ENCODE assay signal across 24 cellular contexts in genomic region chr12:94379479-94380113, GRCh38.
DNase-seq lines count a peak whose midpoint lies in the region; ATAC-seq, FAIRE-seq and TF ChIP-seq lines count a peak whose summit lies in the region.
"Had no signal": no experiment of that assay in that cellular context is flagged by ENCODE, and none has a peak within 500 bp of the region (broad histone marks: within the 10 kb centered on the region; RNA-seq: fewer than 3 reads in every experiment).

No MANE protein-coding gene starts in this region.

- no peak overlapping the region for H3K9ac ChIP-seq in HepG2 (ENCODE audit: insufficient read depth, low read depth, low read length)

- H4K20me1 ChIP-seq in HepG2 (ENCODE audit: insufficient read depth, low read length) (no peaks in the 10 kb centered on the region), osteoblast (ENCODE audit: insufficient read depth, low read length) (no peaks in the 10 kb centered on the region)

- peaks cover 37% of the 10 kb centered on the region for H3K4me1 Mint-ChIP-seq in activated T-cell treated with anti-CD3 and anti-CD28 coated beads, Interleukin-2, amount 50 U/mL, for 72 hours (ENCODE audit: low read depth)
- H3K4me1 Mint-ChIP-seq in stimulated activated naive CD8-positive, alpha-beta T cell treated with anti-CD3 and anti-CD28 coated beads, Interleukin-15, amount 100 ng/mL, for 72 hours: peaks cover 12% of the 10 kb centered on the region

- CTCF ChIA-PET in HepG2 (lab: Yijun Ruan, JAX; ENCODE audit: low intra/inter-chr PET ratio, low total read pairs): no interaction called here

- POLR2A ChIA-PET in HepG2 (lab: Yijun Ruan, JAX): interaction anchor here (2.4 kb wide), 1 partner anchor 10 kb away, joined by 13 read pairs; no protein-coding TSS in a partner anchor

- H3K4me3 ChIP-seq in HepG2 (replicated peaks in 1 of 3; ENCODE audit: insufficient read depth in 1 of 3, low read depth in 2 of 3, low read length in 3 of 3): no peak overlapping the region
- H3K4me3 ChIP-seq in right lobe of liver: no peak overlapping the region
- H3K4me3 ChIP-seq in osteoblast (ENCODE audit: insufficient read depth, low read length): no peak overlapping the region
- H3K4me3 ChIP-seq: heart right ventricle, lower lobe of right lung, PC-9, transverse colon had no signal

- H3K27me3 ChIP-seq in HepG2 (ENCODE audit: control insufficient read depth in 1 of 2, insufficient read depth in 2 of 2, low read length in 2 of 2) (no peaks in the 10 kb centered on the region), right lobe of liver (no peaks in the 10 kb centered on the region), osteoblast (ENCODE audit: insufficient read depth, low read length) (no peaks in the 10 kb centered on the region)
- H3K27me3 ChIP-seq: heart right ventricle, transverse colon had no signal

- no peak for FAIRE-seq in HepG2 (lab: Jason Lieb, UNC)

- no peak for TF ChIP-seq EP300 in HepG2 (IDR thresholded peaks at IDR 0.05; ENCODE audit: low read depth in 2 of 2, low read length in 2 of 2)
- no peak for TF ChIP-seq EP300 in HepG2 (CRISPR knock-in tag; IDR thresholded peaks at IDR 0.05; ENCODE audit: borderline replicate concordance)

- BruUV-seq in HepG2 (replicated peaks; lab: Mats Ljungman, UMichigan): no TSS peak

- H2AFZ ChIP-seq in HepG2 (ENCODE audit: low read length) (no peak overlapping the region), osteoblast (ENCODE audit: low read length) (no peak overlapping the region)
- H2AFZ ChIP-seq: PC-9 had no signal

- peaks cover 11 to 27% of the 10 kb centered on the region in 2 donors for H3K36me3 Mint-ChIP-seq in activated T-cell treated with anti-CD3 and anti-CD28 coated beads, Interleukin-2, amount 50 U/mL, for 72 hours (ENCODE audit: insufficient read depth in 2 of 2)

- H3K9me3 ChIP-seq in HepG2 (ENCODE audit: low read length) (peaks cover 8% of the 10 kb centered on the region), right lobe of liver (no peaks in the 10 kb centered on the region), osteoblast (ENCODE audit: low read depth, low read length) (no peaks in the 10 kb centered on the region)

- intact Hi-C loops in HepG2 (cut with micrococcal nuclease; ENCODE audit: unreplicated experiment): no loop called here
- intact Hi-C loops in right lobe of liver (cut with DNase I): no loop called here

- 81% methylated on average over 3 of the region's 3 CpGs for WGBS in HepG2 (ENCODE audit: low lambda C conversion rate)
- 71% methylated on average over 3 of the region's 3 CpGs for WGBS in right lobe of liver (ENCODE audit: insufficient coverage, low coverage, low lambda C conversion rate, missing lambda C conversion rate)

- peaks cover 6% of the 10 kb centered on the region in 2 donors for H3K9me3 Mint-ChIP-seq in activated T-cell treated with anti-CD3 and anti-CD28 coated beads, Interleukin-2, amount 50 U/mL, for 72 hours
- H3K9me3 Mint-ChIP-seq in stimulated activated naive CD8-positive, alpha-beta T cell treated with anti-CD3 and anti-CD28 coated beads, Interleukin-15, amount 100 ng/mL, for 72 hours: peaks cover 8% of the 10 kb centered on the region in 2 donors

- H3K79me2 ChIP-seq in HepG2 (ENCODE audit: insufficient read depth, low read length): no peaks in the 10 kb centered on the region
- no peaks in the 10 kb centered on the region for H3K79me2 ChIP-seq in osteoblast (ENCODE audit: insufficient read depth, low read length)

- TF ChIP-seq CTCF in HepG2 (CRISPR knock-in tag; IDR thresholded peaks at IDR 0.05) (no peak), right lobe of liver (IDR thresholded peaks at IDR 0.05) (no peak), osteoblast (IDR thresholded peaks at IDR 0.05; ENCODE audit: extremely low read depth, low read depth, low read length) (no peak)

- H3K36me3 ChIP-seq in HepG2 (replicated peaks in 1 of 2; ENCODE audit: control insufficient read depth in 1 of 2, insufficient read depth in 2 of 2, low read length in 2 of 2) (peaks cover 0 to 1% of the 10 kb centered on the region in 2 experiments; a peak in 1 of 5 replicates), right lobe of liver (no peaks in the 10 kb centered on the region), osteoblast (ENCODE audit: insufficient read depth, low read length) (no peaks in the 10 kb centered on the region)
- H3K36me3 ChIP-seq: lower lobe of right lung had no signal

- no peak overlapping the region for H3K27ac ChIP-seq in HepG2 (ENCODE audit: extremely low read length, insufficient read depth, low read length)
- no peak overlapping the region for H3K27ac ChIP-seq in right lobe of liver
- H3K27ac ChIP-seq in osteoblast (ENCODE audit: low read depth, low read length): no peak overlapping the region
- H3K27ac ChIP-seq: heart right ventricle, lower lobe of right lung, PC-9, transverse colon had no signal

- H3K4me3 Mint-ChIP-seq in activated T-cell treated with anti-CD3 and anti-CD28 coated beads, Interleukin-2, amount 50 U/mL, for 72 hours: peak overlapping the region; percentile 38 to 56
- H3K4me3 Mint-ChIP-seq in stimulated activated naive CD8-positive, alpha-beta T cell treated with anti-CD3 and anti-CD28 coated beads, Interleukin-15, amount 100 ng/mL, for 72 hours: no peak overlapping the region
- H3K4me3 Mint-ChIP-seq: activated naive CD8-positive, alpha-beta T cell treated with anti-CD3 and anti-CD28 coated beads, Interleukin-2, amount 10 ng/mL, durations not matched to agents 7 days and 5 days; brain; dendritic cell treated with granulocyte-macrophage colony-stimulating factor and Interleukin-4, amounts not matched to agents 40 ng/mL and 50 ng/mL, for 4 days had no signal

- no peak for TF ChIP-seq POLR2A in HepG2 (IDR thresholded peaks at IDR 0.05; ENCODE audit: insufficient read depth in 1 of 2, low read depth in 2 of 2, low read length in 2 of 2)
- TF ChIP-seq POLR2A in right lobe of liver (IDR thresholded peaks at IDR 0.05): no peak

- H3K4me2 ChIP-seq in HepG2 (ENCODE audit: low read depth, low read length) (0 out of 2 replicates have a peak overlapping the region, but pooled peaks have one; percentile 20), osteoblast (ENCODE audit: insufficient read depth, low read length) (no peak overlapping the region)
- H3K4me2 ChIP-seq: PC-9 had no signal

- TF ChIP-seq RAD21 in HepG2 (CRISPR knock-in tag; IDR thresholded peaks at IDR 0.05): no peak

- H3K27me3 Mint-ChIP-seq in activated T-cell treated with anti-CD3 and anti-CD28 coated beads, Interleukin-2, amount 50 U/mL, for 72 hours (ENCODE audit: low read depth): no peaks in the 10 kb centered on the region
- no peaks in the 10 kb centered on the region for H3K27me3 Mint-ChIP-seq in stimulated activated naive CD8-positive, alpha-beta T cell treated with anti-CD3 and anti-CD28 coated beads, Interleukin-15, amount 100 ng/mL, for 72 hours
- H3K27me3 Mint-ChIP-seq: activated naive CD8-positive, alpha-beta T cell treated with anti-CD3 and anti-CD28 coated beads, Interleukin-2, amount 10 ng/mL, durations not matched to agents 7 days and 5 days; brain; dendritic cell treated with granulocyte-macrophage colony-stimulating factor and Interleukin-4, amounts not matched to agents 40 ng/mL and 50 ng/mL, for 4 days had no signal

- peaks cover 21% of the 10 kb centered on the region for H3K4me1 ChIP-seq in HepG2 (ENCODE audit: insufficient read depth, low read length)
- H3K4me1 ChIP-seq in right lobe of liver: no peaks in the 10 kb centered on the region
- peaks cover 8% of the 10 kb centered on the region for H3K4me1 ChIP-seq in osteoblast (ENCODE audit: insufficient read depth, low read length)
- H3K4me1 ChIP-seq: heart right ventricle, lower lobe of right lung, transverse colon had no signal

- in situ Hi-C loops in HepG2 (cut with HindIII; ENCODE audit: extremely low pct_ligation_motif_present, low pct_unique_long_range_greater_than_20kb): no loop called here

- H3K27ac Mint-ChIP-seq in activated T-cell treated with anti-CD3 and anti-CD28 coated beads, Interleukin-2, amount 50 U/mL, for 72 hours: peak overlapping the region; percentile 66
- no peak overlapping the region for H3K27ac Mint-ChIP-seq in stimulated activated naive CD8-positive, alpha-beta T cell treated with anti-CD3 and anti-CD28 coated beads, Interleukin-15, amount 100 ng/mL, for 72 hours
- H3K27ac Mint-ChIP-seq: activated naive CD8-positive, alpha-beta T cell treated with anti-CD3 and anti-CD28 coated beads, Interleukin-2, amount 10 ng/mL, durations not matched to agents 7 days and 5 days; brain; dendritic cell treated with granulocyte-macrophage colony-stimulating factor and Interleukin-4, amounts not matched to agents 40 ng/mL and 50 ng/mL, for 4 days had no signal

- ATAC-seq in HepG2: no peak
- ATAC-seq in right lobe of liver: no peak
- peak; percentile 79 for ATAC-seq in HG02610 (IDR thresholded peaks at IDR 0.05; ENCODE audit: unreplicated experiment)
- ATAC-seq in activated T-cell treated with anti-CD3 and anti-CD28 coated beads, Interleukin-2, amount 50 U/mL, for 72 hours (replicated peaks in 1 of 2): peak; percentile 91 to 92
- ATAC-seq in stimulated activated naive CD8-positive, alpha-beta T cell treated with anti-CD3 and anti-CD28 coated beads, Interleukin-15, amount 100 ng/mL, for 72 hours: peak; percentile 40
- no peak for ATAC-seq in HG02885 (IDR thresholded peaks at IDR 0.05; ENCODE audit: poor library complexity, unreplicated experiment)
- ATAC-seq: heart right ventricle, lower lobe of right lung had no signal

- DNase-seq in HepG2 (ENCODE audit: low spot score) (peak; percentile 6), right lobe of liver (no peak), osteoblast (ENCODE audit: insufficient read length, low spot score, missing footprints) (no peak)
- DNase-seq in activated T-cell treated with anti-CD3 and anti-CD28 coated beads, Interleukin-2, amount 50 U/mL, for 72 hours: peak; percentile 29 to 32
- no peak for DNase-seq in stimulated activated naive CD8-positive, alpha-beta T cell treated with anti-CD3 and anti-CD28 coated beads, Interleukin-15, amount 100 ng/mL, for 72 hours
- DNase-seq: activated naive CD8-positive, alpha-beta T cell treated with anti-CD3 and anti-CD28 coated beads, Interleukin-2, amount 10 ng/mL, durations not matched to agents 7 days and 5 days; AML-193; COR-L47; EL; HCEC 1CT; heart right ventricle; lower lobe of right lung; NCI-H1694; NCI-H774; nucleus accumbens; PC-9; retina; SIG-M5; stimulated activated naive CD4-positive, alpha-beta T cell; transverse colon had no signal

TF ChIP-seq in HepG2, 621 proteins besides CTCF, POLR2A, EP300 and RAD21 (continues in another document):
- TF ChIP-seq ZNF564 (CRISPR knock-in tag; IDR thresholded peaks at IDR 0.05) (no peak), U2AF1 (optimal IDR thresholded peaks at IDR 0.05; ENCODE audit: low read depth, low read length) (no peak)

Comparison
In these comparisons a context has a peak if more than half of its experiments do, and no peak if none do; other contexts are left out.
1. DNase-seq: peak in HepG2 (single experiment) and activated T-cell treated with anti-CD3 and anti-CD28 coated beads, Interleukin-2, amount 50 U/mL, for 72 hours (2 of 2); none in right lobe of liver (0 of 3), stimulated activated naive CD8-positive, alpha-beta T cell treated with anti-CD3 and anti-CD28 coated beads, Interleukin-15, amount 100 ng/mL, for 72 hours (0 of 2) and osteoblast (single experiment).
2. ATAC-seq: peak in HG02610 (single experiment), activated T-cell treated with anti-CD3 and anti-CD28 coated beads, Interleukin-2, amount 50 U/mL, for 72 hours (2 of 2) and stimulated activated naive CD8-positive, alpha-beta T cell treated with anti-CD3 and anti-CD28 coated beads, Interleukin-15, amount 100 ng/mL, for 72 hours (single experiment); none in HepG2 (single experiment), right lobe of liver (0 of 4) and HG02885 (single experiment).
3. H3K4me3 Mint-ChIP-seq: peak in activated T-cell treated with anti-CD3 and anti-CD28 coated beads, Interleukin-2, amount 50 U/mL, for 72 hours (2 of 2); none in stimulated activated naive CD8-positive, alpha-beta T cell treated with anti-CD3 and anti-CD28 coated beads, Interleukin-15, amount 100 ng/mL, for 72 hours (0 of 2).